21 cellular contexts compared by ENCODE assay signal in the genomic region with DNA sequence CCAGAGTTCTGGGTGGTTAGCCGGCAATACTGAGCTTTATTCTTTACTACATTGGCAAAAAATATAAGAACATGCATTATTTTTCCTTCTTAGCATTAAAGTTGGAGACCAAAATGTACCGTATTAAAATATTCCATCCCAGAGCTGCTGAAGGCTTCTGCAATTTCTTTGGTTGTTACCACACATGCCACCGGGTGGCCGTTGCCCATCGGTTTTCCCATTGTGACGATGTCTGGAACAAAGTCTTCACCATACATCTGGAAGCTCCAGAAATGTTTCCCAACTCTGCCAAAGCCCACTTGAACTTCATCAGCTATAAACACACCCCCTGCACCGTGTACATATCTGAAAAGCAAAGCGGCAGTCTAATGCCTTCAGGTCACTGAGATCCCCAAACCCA. TPM values are rescaled to one million over a fixed set of nuclear protein-coding genes. Genes with fewer than 3 reads are reported as not detected.
"Had no signal": no experiment of that assay in that cellular context is flagged by ENCODE, and none has a peak within 500 bp of the region (broad histone marks: within the 10 kb centered on the region; RNA-seq: fewer than 3 reads in every experiment).

No MANE protein-coding gene starts in this region.

- H3K4me1 ChIP-seq: ascending aorta, upper lobe of left lung had no signal

- H3K4me2 ChIP-seq: hepatocyte had no signal

- H3K79me2 ChIP-seq: hepatocyte had no signal

- DNase-seq: activated CD8-positive, alpha-beta memory T cell treated with anti-CD3 and anti-CD28 coated beads, Interleukin-2, amount 10 ng/mL, durations not matched to agents 7 days and 5 days; activated naive CD4-positive, alpha-beta T cell treated with anti-CD3 and anti-CD28 coated beads for 36 hours; activated T-cell treated with anti-CD3 and anti-CD28 coated beads, Interleukin-2, amount 50 U/mL, for 1 hour; dorsolateral prefrontal cortex; kidney; left ventricle myocardium inferior; naive thymus-derived CD8-positive, alpha-beta T cell; right cardiac atrium; small intestine; stimulated activated CD4-positive, alpha-beta T cell treated with anti-CD3 and anti-CD28 coated beads, Interleukin-4, amount 100 ng/mL, for 4 hours; stimulated activated CD8-positive, alpha-beta memory T cell treated with anti-CD3 and anti-CD28 coated beads, Interleukin-4, amount 100 ng/mL, for 48 hours; stimulated activated naive CD4-positive, alpha-beta T cell treated with Interleukin-2 at 50 U/mL for 16 hours; SW 1271; upper lobe of left lung had no signal

- H3K9me3 ChIP-seq: ascending aorta, left ventricle myocardium inferior, upper lobe of left lung had no signal

- H3K4me3 ChIP-seq: ascending aorta, dorsolateral prefrontal cortex, hepatocyte, left ventricle myocardium inferior, upper lobe of left lung had no signal

- H3K27ac ChIP-seq: ascending aorta, dorsolateral prefrontal cortex, hepatocyte, left ventricle myocardium inferior, upper lobe of left lung had no signal

- H3K27me3 ChIP-seq: ascending aorta, hepatocyte, upper lobe of left lung had no signal

- H3K36me3 ChIP-seq: ascending aorta, left ventricle myocardium inferior, upper lobe of left lung had no signal

- H2AFZ ChIP-seq: hepatocyte had no signal

- ATAC-seq: activated CD8-positive, alpha-beta memory T cell treated with anti-CD3 and anti-CD28 coated beads, Interleukin-2, amount 10 ng/mL, durations not matched to agents 7 days and 5 days; esophagus mucosa; naive thymus-derived CD8-positive, alpha-beta T cell; right cardiac atrium had no signal

RNA-seq across cellular contexts. Expression of a gene that starts 13.7 kb away (rescaled TPM):
- total RNA-seq: activated CD8-positive, alpha-beta memory T cell treated with anti-CD3 and anti-CD28 coated beads, Interleukin-2, amount 10 ng/mL, durations not matched to agents 7 days and 5 days; activated naive CD4-positive, alpha-beta T cell treated with anti-CD3 and anti-CD28 coated beads for 36 hours; activated T-helper 2 cell treated with anti-CD3 and anti-CD28 coated beads, Interferon-gamma antibody, Interleukin-2, Interleukin-4, amounts not matched to agents 10 μg/mL and 5 μg/mL and 100 μg/mL, durations not matched to agents 14 hours and 24 hours and 36 hours; ascending aorta; bronchial epithelial cell; esophagus mucosa; kidney; naive thymus-derived CD8-positive, alpha-beta T cell; posterior vena cava; T-helper 2 cell treated with Interferon-gamma antibody and Interleukin-4, amounts not matched to agents 100 ng/mL and 5 ng/mL, for 36 hours; upper lobe of left lung had no signal
- polyA plus RNA-seq: naive thymus-derived CD8-positive, alpha-beta T cell had no signal
